1 cellular context compared by ENCODE assay signal in genomic region chr6:109454483-109455160, GRCh38.
A peak's percentile ranks its signal among the peaks of the same experiment; 100 is the strongest.
TF ChIP-seq lines count a peak whose summit lies in the region.

No MANE protein-coding gene starts in this region.

TF ChIP-seq in K562, 482 proteins besides CTCF, POLR2A, EP300 and RAD21:
- TF ChIP-seq, protein P1, sequence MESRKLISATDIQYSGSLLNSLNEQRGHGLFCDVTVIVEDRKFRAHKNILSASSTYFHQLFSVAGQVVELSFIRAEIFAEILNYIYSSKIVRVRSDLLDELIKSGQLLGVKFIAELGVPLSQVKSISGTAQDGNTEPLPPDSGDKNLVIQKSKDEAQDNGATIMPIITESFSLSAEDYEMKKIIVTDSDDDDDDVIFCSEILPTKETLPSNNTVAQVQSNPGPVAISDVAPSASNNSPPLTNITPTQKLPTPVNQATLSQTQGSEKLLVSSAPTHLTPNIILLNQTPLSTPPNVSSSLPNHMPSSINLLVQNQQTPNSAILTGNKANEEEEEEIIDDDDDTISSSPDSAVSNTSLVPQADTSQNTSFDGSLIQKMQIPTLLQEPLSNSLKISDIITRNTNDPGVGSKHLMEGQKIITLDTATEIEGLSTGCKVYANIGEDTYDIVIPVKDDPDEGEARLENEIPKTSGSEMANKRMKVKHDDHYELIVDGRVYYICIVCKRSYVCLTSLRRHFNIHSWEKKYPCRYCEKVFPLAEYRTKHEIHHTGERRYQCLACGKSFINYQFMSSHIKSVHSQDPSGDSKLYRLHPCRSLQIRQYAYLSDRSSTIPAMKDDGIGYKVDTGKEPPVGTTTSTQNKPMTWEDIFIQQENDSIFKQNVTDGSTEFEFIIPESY (CRISPR knock-in tag; IDR thresholded peaks at IDR 0.05): peak; percentile 63; the same call in 1 of the 2 replicates
- TF ChIP-seq SPI1 (IDR thresholded peaks at IDR 0.05; ENCODE audit: borderline replicate concordance, low read depth, low read length) (0 out of 2 replicates have a peak, but pooled peaks have one; percentile 12), PYGO2 (tag; IDR thresholded peaks at IDR 0.05) (no peak), RBM39 (optimal IDR thresholded peaks at IDR 0.05; ENCODE audit: low read depth, low read length) (no peak), ZNF507 (tag; conservative IDR thresholded peaks at IDR 0.05) (no peak), NFXL1 (CRISPR knock-in tag; IDR thresholded peaks at IDR 0.05) (no peak), EHMT2 (IDR thresholded peaks at IDR 0.05) (no peak), IRF2 (CRISPR knock-in tag; IDR thresholded peaks at IDR 0.05) (no peak), DIDO1 (tag; IDR thresholded peaks at IDR 0.05; ENCODE audit: low read depth) (no peak), TFE3 (CRISPR knock-in tag; IDR thresholded peaks at IDR 0.05) (no peak), HMBOX1 (IDR thresholded peaks at IDR 0.05) (no peak), ZNF668 (CRISPR knock-in tag; IDR thresholded peaks at IDR 0.05) (no peak), PRPF4 (IDR thresholded peaks at IDR 0.05; ENCODE audit: insufficient read depth, low read depth, low read length, poor library complexity, severe bottlenecking) (no peak), MBD2 (IDR thresholded peaks at IDR 0.05; ENCODE audit: borderline replicate concordance, low read depth) (no peak), ZNF436 (CRISPR knock-in tag; IDR thresholded peaks at IDR 0.05) (no peak), KLF16 (IDR thresholded peaks at IDR 0.05) (no peak), COPS2 (conservative IDR thresholded peaks at IDR 0.05) (no peak), POLR2G (IDR thresholded peaks at IDR 0.05; ENCODE audit: low read depth, low read length) (no peak), PTRF (tag; IDR thresholded peaks at IDR 0.05) (no peak), GABPB2 (CRISPR knock-in tag; conservative IDR thresholded peaks at IDR 0.05) (no peak), ZNF449 (CRISPR knock-in tag; IDR thresholded peaks at IDR 0.05) (no peak)
- TF ChIP-seq, protein P2, sequence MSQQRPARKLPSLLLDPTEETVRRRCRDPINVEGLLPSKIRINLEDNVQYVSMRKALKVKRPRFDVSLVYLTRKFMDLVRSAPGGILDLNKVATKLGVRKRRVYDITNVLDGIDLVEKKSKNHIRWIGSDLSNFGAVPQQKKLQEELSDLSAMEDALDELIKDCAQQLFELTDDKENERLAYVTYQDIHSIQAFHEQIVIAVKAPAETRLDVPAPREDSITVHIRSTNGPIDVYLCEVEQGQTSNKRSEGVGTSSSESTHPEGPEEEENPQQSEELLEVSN (IDR thresholded peaks at IDR 0.05; ENCODE audit: borderline replicate concordance in 1 of 2, extremely low read depth in 1 of 2, insufficient read depth in 1 of 2, insufficient read length in 1 of 2, low read depth in 1 of 2, low read length in 1 of 2, poor library complexity in 1 of 2, severe bottlenecking in 1 of 2): peak in 1 of 2 experiments; percentile 39
- TF ChIP-seq, protein P3, sequence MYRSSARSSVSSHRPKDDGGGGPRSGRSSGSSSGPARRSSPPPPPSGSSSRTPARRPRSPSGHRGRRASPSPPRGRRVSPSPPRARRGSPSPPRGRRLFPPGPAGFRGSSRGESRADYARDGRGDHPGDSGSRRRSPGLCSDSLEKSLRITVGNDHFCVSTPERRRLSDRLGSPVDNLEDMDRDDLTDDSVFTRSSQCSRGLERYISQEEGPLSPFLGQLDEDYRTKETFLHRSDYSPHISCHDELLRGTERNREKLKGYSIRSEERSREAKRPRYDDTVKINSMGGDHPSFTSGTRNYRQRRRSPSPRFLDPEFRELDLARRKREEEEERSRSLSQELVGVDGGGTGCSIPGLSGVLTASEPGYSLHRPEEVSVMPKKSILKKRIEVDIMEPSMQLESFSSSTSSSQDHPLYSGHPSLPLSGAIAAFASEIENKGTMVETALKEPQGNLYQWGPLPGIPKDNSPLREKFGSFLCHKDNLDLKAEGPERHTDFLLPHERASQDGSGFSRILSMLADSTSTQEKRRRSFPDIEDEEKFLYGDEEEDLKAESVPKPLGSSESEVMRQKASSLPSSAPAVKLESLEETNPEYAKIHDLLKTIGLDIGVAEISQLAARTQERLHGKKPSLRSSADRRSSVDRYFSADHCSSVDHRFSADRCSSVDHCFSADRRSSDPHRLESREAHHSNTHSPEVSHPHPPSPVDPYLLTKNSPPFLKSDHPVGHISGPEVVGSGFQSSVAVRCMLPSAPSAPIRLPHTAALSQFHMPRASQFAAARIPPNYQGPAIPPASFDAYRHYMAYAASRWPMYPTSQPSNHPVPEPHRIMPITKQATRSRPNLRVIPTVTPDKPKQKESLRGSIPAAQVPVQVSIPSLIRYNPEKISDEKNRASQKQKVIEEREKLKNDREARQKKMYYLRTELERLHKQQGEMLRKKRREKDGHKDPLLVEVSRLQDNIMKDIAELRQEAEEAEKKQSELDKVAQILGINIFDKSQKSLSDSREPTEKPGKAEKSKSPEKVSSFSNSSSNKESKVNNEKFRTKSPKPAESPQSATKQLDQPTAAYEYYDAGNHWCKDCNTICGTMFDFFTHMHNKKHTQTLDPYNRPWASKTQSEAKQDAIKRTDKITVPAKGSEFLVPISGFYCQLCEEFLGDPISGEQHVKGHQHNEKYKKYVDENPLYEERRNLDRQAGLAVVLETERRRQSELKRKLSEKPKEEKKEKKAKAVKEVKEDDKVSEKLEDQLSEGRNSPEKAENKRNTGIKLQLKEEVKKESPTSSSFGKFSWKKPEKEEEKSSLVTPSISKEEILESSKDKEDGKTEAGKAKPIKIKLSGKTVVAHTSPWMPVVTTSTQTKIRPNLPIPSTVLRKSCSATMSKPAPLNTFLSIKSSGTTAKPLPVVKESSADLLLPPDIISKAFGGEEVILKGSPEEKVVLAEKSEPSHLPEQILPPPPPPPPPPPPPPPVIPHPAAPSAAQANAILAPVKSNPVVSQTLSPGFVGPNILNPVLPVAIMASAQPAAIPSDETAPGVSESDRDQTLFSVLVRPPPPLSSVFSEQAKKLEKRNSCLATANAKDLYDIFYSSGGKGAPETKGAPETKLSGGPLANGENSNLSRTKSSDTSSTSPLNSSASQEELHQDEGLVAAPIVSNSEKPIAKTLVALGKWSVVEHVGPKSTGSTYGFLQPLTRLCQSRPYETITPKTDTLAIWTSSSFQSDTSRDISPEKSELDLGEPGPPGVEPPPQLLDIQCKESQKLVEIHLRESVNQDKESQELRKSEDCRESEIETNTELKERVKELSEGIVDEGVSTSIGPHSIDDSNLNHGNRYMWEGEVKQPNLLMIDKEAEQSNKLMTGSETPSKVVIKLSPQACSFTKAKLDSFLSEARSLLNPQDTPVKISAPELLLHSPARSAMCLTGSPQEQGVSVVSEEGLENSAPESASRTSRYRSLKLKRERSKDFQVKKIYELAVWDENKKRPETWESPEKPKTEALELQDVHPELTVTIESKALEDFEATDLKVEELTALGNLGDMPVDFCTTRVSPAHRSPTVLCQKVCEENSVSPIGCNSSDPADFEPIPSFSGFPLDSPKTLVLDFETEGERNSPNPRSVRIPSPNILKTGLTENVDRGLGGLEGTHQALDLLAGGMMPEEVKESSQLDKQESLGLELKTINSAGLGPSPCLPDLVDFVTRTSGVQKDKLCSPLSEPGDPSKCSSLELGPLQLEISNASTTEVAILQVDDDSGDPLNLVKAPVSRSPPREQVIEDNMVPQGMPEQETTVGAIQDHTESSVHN (IDR thresholded peaks at IDR 0.05; ENCODE audit: borderline replicate concordance in 1 of 2, low read depth in 1 of 2): no peak
- TF ChIP-seq, protein P4, sequence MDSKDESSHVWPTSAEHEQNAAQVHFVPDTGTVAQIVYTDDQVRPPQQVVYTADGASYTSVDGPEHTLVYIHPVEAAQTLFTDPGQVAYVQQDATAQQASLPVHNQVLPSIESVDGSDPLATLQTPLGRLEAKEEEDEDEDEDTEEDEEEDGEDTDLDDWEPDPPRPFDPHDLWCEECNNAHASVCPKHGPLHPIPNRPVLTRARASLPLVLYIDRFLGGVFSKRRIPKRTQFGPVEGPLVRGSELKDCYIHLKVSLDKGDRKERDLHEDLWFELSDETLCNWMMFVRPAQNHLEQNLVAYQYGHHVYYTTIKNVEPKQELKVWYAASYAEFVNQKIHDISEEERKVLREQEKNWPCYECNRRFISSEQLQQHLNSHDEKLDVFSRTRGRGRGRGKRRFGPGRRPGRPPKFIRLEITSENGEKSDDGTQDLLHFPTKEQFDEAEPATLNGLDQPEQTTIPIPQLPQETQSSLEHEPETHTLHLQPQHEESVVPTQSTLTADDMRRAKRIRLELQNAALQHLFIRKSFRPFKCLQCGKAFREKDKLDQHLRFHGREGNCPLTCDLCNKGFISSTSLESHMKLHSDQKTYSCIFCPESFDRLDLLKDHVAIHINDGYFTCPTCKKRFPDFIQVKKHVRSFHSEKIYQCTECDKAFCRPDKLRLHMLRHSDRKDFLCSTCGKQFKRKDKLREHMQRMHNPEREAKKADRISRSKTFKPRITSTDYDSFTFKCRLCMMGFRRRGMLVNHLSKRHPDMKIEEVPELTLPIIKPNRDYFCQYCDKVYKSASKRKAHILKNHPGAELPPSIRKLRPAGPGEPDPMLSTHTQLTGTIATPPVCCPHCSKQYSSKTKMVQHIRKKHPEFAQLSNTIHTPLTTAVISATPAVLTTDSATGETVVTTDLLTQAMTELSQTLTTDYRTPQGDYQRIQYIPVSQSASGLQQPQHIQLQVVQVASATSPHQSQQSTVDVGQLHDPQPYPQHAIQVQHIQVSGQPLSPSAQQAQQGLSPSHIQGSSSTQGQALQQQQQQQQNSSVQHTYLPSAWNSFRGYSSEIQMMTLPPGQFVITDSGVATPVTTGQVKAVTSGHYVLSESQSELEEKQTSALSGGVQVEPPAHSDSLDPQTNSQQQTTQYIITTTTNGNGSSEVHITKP (IDR thresholded peaks at IDR 0.05; ENCODE audit: partially characterized antibody): no peak
